10 cellular contexts compared by ENCODE assay signal in the genomic region with DNA sequence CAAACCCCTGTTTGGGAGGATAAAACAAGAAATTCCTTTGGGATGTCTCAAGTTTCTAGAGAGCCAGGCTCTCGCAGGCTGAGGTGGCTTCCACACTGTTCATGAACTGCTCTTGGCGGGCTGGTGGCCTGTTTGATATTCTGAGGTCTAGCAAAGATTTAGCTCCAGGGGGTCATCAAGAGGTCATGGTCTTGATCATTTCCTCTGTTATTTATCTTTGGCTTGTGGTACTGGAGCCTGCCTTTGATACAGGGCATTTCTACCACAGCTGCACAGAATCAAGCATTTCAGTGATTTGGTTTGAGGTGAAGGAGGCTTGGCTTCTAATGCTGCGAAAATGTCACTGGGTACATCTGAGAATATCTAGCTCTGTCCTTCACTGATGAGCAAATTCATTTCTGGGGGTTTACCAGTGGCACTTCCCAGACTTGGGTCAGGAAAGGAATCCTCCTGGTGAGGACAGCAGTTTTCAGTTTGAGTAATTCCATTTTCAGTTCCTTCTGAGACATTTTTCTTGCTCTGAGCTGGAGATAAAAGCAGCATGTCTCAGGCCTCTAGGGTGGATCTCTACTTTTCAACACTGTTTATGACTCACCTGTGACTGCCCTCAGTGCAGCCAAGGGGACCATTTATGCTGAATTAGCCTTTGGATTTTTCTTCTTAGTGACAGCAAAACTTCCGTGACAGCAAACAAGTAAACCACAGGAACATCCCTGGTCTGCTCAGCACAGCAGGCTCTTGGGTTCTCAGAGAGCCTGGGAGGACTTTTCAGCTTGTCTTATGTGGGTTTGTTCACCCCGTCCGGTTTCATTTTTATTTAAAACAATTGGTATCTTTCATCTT.
A peak's percentile ranks its signal among the peaks of the same experiment; 100 is the strongest.
DNase-seq lines count a peak whose midpoint lies in the region; ATAC-seq and TF ChIP-seq lines count a peak whose summit lies in the region.
"Had no signal": no experiment of that assay in that cellular context is flagged by ENCODE, and none has a peak within 500 bp of the region (broad histone marks: within the 10 kb centered on the region; RNA-seq: fewer than 3 reads in every experiment).

No MANE protein-coding gene starts in this region.

- H3K36me3 ChIP-seq in gastrocnemius medialis: no peaks in the 10 kb centered on the region
- H3K36me3 ChIP-seq: thoracic aorta had no signal

- H3K4me1 ChIP-seq in gastrocnemius medialis: no peaks in the 10 kb centered on the region

- ATAC-seq in HG02938 (IDR thresholded peaks at IDR 0.05; ENCODE audit: unreplicated experiment): peak; percentile 87
- peak; percentile 50 to 71 for ATAC-seq in gastrocnemius medialis

- peak overlapping the region in 1 of 4 donors; percentile 47 for H3K27ac ChIP-seq in gastrocnemius medialis
- H3K27ac ChIP-seq: C4-2B, thoracic aorta had no signal

- H3K4me3 ChIP-seq in cardiac fibroblast (replicated peaks in 1 of 2; ENCODE audit: low read depth in 2 of 2, low read length in 2 of 2): no peak overlapping the region
- no peak overlapping the region for H3K4me3 ChIP-seq in gastrocnemius medialis
- H3K4me3 ChIP-seq: thoracic aorta had no signal

- intact Hi-C loops in gastrocnemius medialis (cut with DNase I; ENCODE audit: low total_unique reads): no loop called here

- H3K9me3 ChIP-seq in gastrocnemius medialis: no peaks in the 10 kb centered on the region
- H3K9me3 ChIP-seq: thoracic aorta had no signal

- TF ChIP-seq POLR2A in gastrocnemius medialis (IDR thresholded peaks at IDR 0.05): no peak

- no peak for TF ChIP-seq CTCF in cardiac fibroblast (IDR thresholded peaks at IDR 0.05; ENCODE audit: low read depth, low read length)
- TF ChIP-seq CTCF in gastrocnemius medialis (IDR thresholded peaks at IDR 0.05 in 4 of 5, conservative IDR thresholded peaks at IDR 0.05 in 1 of 5): no peak

- peak; percentile 13 to 28 for DNase-seq in activated CD4-positive, alpha-beta T cell treated with anti-CD3 and anti-CD28 coated beads for 24 hours (ENCODE audit: low read depth in 2 of 2)
- no peak for DNase-seq in activated CD4-positive, alpha-beta T cell treated with anti-CD3 and anti-CD28 coated beads for 1 hour
- peak; percentile 86 for DNase-seq in RPMI8226
- DNase-seq in cardiac fibroblast (ENCODE audit: low read depth in 2 of 2): peak; percentile 61 to 71
- no peak for DNase-seq in gastrocnemius medialis
- DNase-seq in islet precursor cell: no peak
- no peak for DNase-seq in NCI-H128 (lab: John Stamatoyannopoulos, UW; ENCODE audit: unreplicated experiment)

- H3K27me3 ChIP-seq in gastrocnemius medialis: no peaks in the 10 kb centered on the region

- in situ Hi-C loops in gastrocnemius medialis (cut with MboI; ENCODE audit: low sequenced_read_pairs in 4 of 4): loop anchor here in 1 of 4 donors (25.0 kb wide), 1 partner anchor 409 kb away; the partner anchor contains the start of genes KLLN and PTEN

Comparison
In these comparisons a context has a peak if more than half of its experiments do, and no peak if none do; other contexts are left out.
1. DNase-seq: peak in activated CD4-positive, alpha-beta T cell treated with anti-CD3 and anti-CD28 coated beads for 24 hours (2 of 2), RPMI8226 (single experiment) and cardiac fibroblast (2 of 2); none in activated CD4-positive, alpha-beta T cell treated with anti-CD3 and anti-CD28 coated beads for 1 hour (single experiment), gastrocnemius medialis (0 of 2), islet precursor cell (single experiment) and NCI-H128 (single experiment).